1 cellular context compared by ENCODE assay signal in the genomic region with DNA sequence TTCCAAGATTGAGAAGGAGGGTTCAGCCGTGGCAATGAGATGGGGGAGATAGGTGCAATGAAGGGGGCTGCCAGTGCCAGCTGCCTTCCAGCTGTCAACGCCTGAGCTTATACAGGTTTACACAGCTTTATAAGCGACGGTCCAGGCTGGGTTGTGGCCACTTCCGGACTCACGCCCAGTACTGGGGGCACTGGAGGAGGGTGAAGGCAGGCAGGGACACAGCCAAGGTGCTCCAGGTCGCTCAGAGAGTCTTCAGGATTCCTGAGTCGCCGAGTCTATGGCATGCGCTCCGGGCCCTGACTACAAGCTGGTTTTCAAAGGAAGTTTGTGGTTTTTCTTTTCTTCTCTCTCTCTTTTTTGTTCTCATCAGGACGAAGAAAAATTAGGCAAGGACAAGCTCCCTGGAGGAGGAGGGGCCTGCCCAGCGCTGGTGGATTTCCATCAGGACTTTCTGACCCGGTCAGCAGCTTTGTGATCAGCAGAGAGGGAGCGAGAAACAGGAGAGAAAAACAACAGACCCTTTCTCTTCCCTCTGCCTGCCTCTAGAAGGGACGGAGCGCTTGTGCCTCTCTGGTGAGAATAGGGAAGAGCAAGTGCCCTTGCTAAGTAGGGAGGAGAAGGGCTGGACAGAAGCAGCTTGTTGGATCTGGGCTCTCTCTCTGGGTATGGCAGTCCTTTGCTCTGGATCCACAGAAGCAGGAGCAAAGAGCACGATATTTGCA.
TF ChIP-seq lines count a peak whose summit lies in the region.

A gene with protein sequence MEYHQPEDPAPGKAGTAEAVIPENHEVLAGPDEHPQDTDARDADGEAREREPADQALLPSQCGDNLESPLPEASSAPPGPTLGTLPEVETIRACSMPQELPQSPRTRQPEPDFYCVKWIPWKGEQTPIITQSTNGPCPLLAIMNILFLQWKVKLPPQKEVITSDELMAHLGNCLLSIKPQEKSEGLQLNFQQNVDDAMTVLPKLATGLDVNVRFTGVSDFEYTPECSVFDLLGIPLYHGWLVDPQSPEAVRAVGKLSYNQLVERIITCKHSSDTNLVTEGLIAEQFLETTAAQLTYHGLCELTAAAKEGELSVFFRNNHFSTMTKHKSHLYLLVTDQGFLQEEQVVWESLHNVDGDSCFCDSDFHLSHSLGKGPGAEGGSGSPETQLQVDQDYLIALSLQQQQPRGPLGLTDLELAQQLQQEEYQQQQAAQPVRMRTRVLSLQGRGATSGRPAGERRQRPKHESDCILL (minus strand): TSS at position 572 of the 722 bp plus-strand sequence. CDS start 4,285 bp downstream, outside the sequence.

TF ChIP-seq in K562, 482 proteins besides CTCF, POLR2A, EP300 and RAD21 (continued from another document and continues in another):
- TF ChIP-seq KLF10 (CRISPR knock-in tag; IDR thresholded peaks at IDR 0.05) (no peak), FIP1L1 (IDR thresholded peaks at IDR 0.05; ENCODE audit: low read depth, low read length, poor library complexity, severe bottlenecking) (no peak), SIX5 (IDR thresholded peaks at IDR 0.05; ENCODE audit: borderline replicate concordance in 1 of 2, insufficient read depth in 1 of 2, low read depth in 1 of 2, low read length in 2 of 2) (no peak), NEUROD1 (IDR thresholded peaks at IDR 0.05; ENCODE audit: borderline replicate concordance, low read depth, low read length, partially characterized antibody) (no peak), SRSF3 (IDR thresholded peaks at IDR 0.05; ENCODE audit: insufficient read depth, low read length) (no peak), SIN3B (IDR thresholded peaks at IDR 0.05; ENCODE audit: low read depth) (no peak), NCOA4 (IDR thresholded peaks at IDR 0.05; ENCODE audit: partially characterized antibody) (no peak), GATA2 (CRISPR knock-in tag; IDR thresholded peaks at IDR 0.05) (peak; percentile 36; the same call in 1 of the 2 replicates), GATAD2B (IDR thresholded peaks at IDR 0.05; ENCODE audit: borderline replicate concordance) (0 out of 2 replicates have a peak, but pooled peaks have one; percentile 24), RFX7 (CRISPR knock-in tag; IDR thresholded peaks at IDR 0.05) (no peak), NCOA1 (IDR thresholded peaks at IDR 0.05; ENCODE audit: low read depth) (no peak), ZNF134 (CRISPR knock-in tag; conservative IDR thresholded peaks at IDR 0.05) (no peak), KAT2B (IDR thresholded peaks at IDR 0.05; ENCODE audit: low read depth, low read length) (no peak), FOXP1 (CRISPR knock-in tag; IDR thresholded peaks at IDR 0.05) (no peak), ARNT (IDR thresholded peaks at IDR 0.05) (no peak), NR3C1 (CRISPR knock-in tag; IDR thresholded peaks at IDR 0.05) (no peak), ZNF146 (CRISPR knock-in tag; IDR thresholded peaks at IDR 0.05; ENCODE audit: unreplicated experiment) (no peak), GTF2E2 (tag; IDR thresholded peaks at IDR 0.05) (0 out of 2 replicates have a peak, but pooled peaks have one; percentile 28), ZEB2 (IDR thresholded peaks at IDR 0.05) (no peak), RBM39 (optimal IDR thresholded peaks at IDR 0.05; ENCODE audit: low read depth, low read length) (no peak), RBFOX2 (IDR thresholded peaks at IDR 0.05; ENCODE audit: low read depth, low read length) (peak; percentile 45; the same call in 1 of the 2 replicates), TAF1 (IDR thresholded peaks at IDR 0.05; ENCODE audit: control insufficient read depth, extremely low read depth, insufficient read depth, low read length, severe bottlenecking) (peak; percentile 62), ZNF717 (CRISPR knock-in tag; IDR thresholded peaks at IDR 0.05) (no peak), HMG20B (CRISPR knock-in tag; IDR thresholded peaks at IDR 0.05) (no peak), THRAP3 (IDR thresholded peaks at IDR 0.05; ENCODE audit: borderline replicate concordance) (no peak), MAFG (tag; conservative IDR thresholded peaks at IDR 0.05) (no peak), SMARCA4 (IDR thresholded peaks at IDR 0.05) (no peak), RFX5 (IDR thresholded peaks at IDR 0.05; ENCODE audit: low read depth, low read length) (no peak), PCBP2 (IDR thresholded peaks at IDR 0.05; ENCODE audit: low read depth, low read length, poor library complexity, severe bottlenecking) (no peak), SUPT5H (IDR thresholded peaks at IDR 0.05) (peak; percentile 43; the same call in 1 of the 2 replicates), RCOR1 (IDR thresholded peaks at IDR 0.05; ENCODE audit: borderline replicate concordance in 1 of 2, low read depth in 2 of 2, low read length in 2 of 2) (peak in 1 of 2 experiments; percentile 59; a peak in 2 of 4 replicates), HLTF (IDR thresholded peaks at IDR 0.05) (no peak), SIRT6 (IDR thresholded peaks at IDR 0.05; ENCODE audit: low read depth, low read length) (no peak), TEAD2 (tag; IDR thresholded peaks at IDR 0.05) (no peak)
- TF ChIP-seq, protein P1, sequence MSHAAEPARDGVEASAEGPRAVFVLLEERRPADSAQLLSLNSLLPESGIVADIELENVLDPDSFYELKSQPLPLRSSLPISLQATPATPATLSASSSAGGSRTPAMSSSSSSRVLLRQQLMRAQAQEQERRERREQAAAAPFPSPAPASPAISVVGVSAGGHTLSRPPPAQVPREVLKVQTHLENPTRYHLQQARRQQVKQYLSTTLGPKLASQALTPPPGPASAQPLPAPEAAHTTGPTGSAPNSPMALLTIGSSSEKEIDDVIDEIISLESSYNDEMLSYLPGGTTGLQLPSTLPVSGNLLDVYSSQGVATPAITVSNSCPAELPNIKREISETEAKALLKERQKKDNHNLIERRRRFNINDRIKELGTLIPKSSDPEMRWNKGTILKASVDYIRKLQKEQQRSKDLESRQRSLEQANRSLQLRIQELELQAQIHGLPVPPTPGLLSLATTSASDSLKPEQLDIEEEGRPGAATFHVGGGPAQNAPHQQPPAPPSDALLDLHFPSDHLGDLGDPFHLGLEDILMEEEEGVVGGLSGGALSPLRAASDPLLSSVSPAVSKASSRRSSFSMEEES (CRISPR knock-in tag; IDR thresholded peaks at IDR 0.05): no peak
- TF ChIP-seq, protein P2, sequence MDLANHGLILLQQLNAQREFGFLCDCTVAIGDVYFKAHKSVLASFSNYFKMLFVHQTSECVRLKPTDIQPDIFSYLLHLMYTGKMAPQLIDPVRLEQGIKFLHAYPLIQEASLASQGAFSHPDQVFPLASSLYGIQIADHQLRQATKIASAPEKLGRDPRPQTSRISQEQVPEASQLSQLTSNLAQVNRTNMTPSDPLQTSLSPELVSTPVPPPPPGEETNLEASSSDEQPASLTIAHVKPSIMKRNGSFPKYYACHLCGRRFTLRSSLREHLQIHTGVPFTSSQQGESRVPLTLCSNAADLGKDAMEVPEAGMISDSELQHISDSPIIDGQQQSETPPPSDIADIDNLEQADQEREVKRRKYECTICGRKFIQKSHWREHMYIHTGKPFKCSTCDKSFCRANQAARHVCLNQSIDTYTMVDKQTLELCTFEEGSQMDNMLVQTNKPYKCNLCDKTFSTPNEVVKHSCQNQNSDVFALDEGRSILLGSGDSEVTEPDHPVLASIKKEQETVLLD (IDR thresholded peaks at IDR 0.05): no peak
- TF ChIP-seq, protein P3, sequence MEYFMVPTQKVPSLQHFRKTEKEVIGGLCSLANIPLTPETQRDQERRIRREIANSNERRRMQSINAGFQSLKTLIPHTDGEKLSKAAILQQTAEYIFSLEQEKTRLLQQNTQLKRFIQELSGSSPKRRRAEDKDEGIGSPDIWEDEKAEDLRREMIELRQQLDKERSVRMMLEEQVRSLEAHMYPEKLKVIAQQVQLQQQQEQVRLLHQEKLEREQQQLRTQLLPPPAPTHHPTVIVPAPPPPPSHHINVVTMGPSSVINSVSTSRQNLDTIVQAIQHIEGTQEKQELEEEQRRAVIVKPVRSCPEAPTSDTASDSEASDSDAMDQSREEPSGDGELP (CRISPR knock-in tag; IDR thresholded peaks at IDR 0.05; ENCODE audit: borderline replicate concordance): peak; percentile 70
- TF ChIP-seq, protein P4, sequence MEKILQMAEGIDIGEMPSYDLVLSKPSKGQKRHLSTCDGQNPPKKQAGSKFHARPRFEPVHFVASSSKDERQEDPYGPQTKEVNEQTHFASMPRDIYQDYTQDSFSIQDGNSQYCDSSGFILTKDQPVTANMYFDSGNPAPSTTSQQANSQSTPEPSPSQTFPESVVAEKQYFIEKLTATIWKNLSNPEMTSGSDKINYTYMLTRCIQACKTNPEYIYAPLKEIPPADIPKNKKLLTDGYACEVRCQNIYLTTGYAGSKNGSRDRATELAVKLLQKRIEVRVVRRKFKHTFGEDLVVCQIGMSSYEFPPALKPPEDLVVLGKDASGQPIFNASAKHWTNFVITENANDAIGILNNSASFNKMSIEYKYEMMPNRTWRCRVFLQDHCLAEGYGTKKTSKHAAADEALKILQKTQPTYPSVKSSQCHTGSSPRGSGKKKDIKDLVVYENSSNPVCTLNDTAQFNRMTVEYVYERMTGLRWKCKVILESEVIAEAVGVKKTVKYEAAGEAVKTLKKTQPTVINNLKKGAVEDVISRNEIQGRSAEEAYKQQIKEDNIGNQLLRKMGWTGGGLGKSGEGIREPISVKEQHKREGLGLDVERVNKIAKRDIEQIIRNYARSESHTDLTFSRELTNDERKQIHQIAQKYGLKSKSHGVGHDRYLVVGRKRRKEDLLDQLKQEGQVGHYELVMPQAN (IDR thresholded peaks at IDR 0.05; ENCODE audit: borderline replicate concordance): no peak
- TF ChIP-seq, protein P5, sequence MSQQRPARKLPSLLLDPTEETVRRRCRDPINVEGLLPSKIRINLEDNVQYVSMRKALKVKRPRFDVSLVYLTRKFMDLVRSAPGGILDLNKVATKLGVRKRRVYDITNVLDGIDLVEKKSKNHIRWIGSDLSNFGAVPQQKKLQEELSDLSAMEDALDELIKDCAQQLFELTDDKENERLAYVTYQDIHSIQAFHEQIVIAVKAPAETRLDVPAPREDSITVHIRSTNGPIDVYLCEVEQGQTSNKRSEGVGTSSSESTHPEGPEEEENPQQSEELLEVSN (IDR thresholded peaks at IDR 0.05; ENCODE audit: borderline replicate concordance in 1 of 2, extremely low read depth in 1 of 2, insufficient read depth in 1 of 2, insufficient read length in 1 of 2, low read depth in 1 of 2, low read length in 1 of 2, poor library complexity in 1 of 2, severe bottlenecking in 1 of 2): peak in 1 of 2 experiments; percentile 21
- TF ChIP-seq, protein P6, sequence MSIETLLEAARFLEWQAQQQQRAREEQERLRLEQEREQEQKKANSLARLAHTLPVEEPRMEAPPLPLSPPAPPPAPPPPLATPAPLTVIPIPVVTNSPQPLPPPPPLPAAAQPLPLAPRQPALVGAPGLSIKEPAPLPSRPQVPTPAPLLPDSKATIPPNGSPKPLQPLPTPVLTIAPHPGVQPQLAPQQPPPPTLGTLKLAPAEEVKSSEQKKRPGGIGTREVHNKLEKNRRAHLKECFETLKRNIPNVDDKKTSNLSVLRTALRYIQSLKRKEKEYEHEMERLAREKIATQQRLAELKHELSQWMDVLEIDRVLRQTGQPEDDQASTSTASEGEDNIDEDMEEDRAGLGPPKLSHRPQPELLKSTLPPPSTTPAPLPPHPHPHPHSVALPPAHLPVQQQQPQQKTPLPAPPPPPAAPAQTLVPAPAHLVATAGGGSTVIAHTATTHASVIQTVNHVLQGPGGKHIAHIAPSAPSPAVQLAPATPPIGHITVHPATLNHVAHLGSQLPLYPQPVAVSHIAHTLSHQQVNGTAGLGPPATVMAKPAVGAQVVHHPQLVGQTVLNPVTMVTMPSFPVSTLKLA (conservative IDR thresholded peaks at IDR 0.05): peak in 1 of 2 experiments; percentile 40; a peak in 1 of 4 replicates
- TF ChIP-seq, protein P7, sequence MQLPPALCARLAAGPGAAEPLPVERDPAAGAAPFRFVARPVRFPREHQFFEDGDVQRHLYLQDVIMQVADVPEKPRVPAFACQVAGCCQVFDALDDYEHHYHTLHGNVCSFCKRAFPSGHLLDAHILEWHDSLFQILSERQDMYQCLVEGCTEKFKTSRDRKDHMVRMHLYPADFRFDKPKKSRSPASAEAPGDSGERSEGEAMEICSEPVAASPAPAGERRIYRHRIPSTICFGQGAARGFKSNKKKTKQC (CRISPR knock-in tag; IDR thresholded peaks at IDR 0.05): no peak; the same call in 1 of the 2 replicates
- TF ChIP-seq, protein P8, sequence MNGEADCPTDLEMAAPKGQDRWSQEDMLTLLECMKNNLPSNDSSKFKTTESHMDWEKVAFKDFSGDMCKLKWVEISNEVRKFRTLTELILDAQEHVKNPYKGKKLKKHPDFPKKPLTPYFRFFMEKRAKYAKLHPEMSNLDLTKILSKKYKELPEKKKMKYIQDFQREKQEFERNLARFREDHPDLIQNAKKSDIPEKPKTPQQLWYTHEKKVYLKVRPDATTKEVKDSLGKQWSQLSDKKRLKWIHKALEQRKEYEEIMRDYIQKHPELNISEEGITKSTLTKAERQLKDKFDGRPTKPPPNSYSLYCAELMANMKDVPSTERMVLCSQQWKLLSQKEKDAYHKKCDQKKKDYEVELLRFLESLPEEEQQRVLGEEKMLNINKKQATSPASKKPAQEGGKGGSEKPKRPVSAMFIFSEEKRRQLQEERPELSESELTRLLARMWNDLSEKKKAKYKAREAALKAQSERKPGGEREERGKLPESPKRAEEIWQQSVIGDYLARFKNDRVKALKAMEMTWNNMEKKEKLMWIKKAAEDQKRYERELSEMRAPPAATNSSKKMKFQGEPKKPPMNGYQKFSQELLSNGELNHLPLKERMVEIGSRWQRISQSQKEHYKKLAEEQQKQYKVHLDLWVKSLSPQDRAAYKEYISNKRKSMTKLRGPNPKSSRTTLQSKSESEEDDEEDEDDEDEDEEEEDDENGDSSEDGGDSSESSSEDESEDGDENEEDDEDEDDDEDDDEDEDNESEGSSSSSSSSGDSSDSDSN (IDR thresholded peaks at IDR 0.05; ENCODE audit: borderline replicate concordance in 1 of 2, low read depth in 2 of 2, low read length in 2 of 2): 0 out of 4 replicates have a peak, but pooled peaks have one; percentile 23 to 68
- TF ChIP-seq, protein P9, sequence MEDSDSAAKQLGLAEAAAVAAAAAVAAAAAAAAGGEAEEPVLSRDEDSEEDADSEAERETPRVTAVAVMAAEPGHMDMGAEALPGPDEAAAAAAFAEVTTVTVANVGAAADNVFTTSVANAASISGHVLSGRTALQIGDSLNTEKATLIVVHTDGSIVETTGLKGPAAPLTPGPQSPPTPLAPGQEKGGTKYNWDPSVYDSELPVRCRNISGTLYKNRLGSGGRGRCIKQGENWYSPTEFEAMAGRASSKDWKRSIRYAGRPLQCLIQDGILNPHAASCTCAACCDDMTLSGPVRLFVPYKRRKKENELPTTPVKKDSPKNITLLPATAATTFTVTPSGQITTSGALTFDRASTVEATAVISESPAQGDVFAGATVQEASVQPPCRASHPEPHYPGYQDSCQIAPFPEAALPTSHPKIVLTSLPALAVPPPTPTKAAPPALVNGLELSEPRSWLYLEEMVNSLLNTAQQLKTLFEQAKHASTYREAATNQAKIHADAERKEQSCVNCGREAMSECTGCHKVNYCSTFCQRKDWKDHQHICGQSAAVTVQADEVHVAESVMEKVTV (CRISPR knock-in tag; IDR thresholded peaks at IDR 0.05): no peak; the same call in none of the 2 replicates
- TF ChIP-seq, protein P10, sequence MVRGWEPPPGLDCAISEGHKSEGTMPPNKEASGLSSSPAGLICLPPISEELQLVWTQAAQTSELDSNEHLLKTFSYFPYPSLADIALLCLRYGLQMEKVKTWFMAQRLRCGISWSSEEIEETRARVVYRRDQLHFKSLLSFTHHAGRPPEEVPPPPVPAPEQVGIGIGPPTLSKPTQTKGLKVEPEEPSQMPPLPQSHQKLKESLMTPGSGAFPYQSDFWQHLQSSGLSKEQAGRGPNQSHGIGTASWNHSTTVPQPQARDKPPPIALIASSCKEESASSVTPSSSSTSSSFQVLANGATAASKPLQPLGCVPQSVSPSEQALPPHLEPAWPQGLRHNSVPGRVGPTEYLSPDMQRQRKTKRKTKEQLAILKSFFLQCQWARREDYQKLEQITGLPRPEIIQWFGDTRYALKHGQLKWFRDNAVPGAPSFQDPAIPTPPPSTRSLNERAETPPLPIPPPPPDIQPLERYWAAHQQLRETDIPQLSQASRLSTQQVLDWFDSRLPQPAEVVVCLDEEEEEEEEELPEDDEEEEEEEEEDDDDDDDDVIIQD (CRISPR knock-in tag; IDR thresholded peaks at IDR 0.05): no peak
